ENCODE assay signal across 8 cellular contexts in genomic region chr6:33430991-33431879, GRCh38. TPM values are rescaled to one million over a fixed set of nuclear protein-coding genes. Genes with fewer than 3 reads are reported as not detected.
DNase-seq lines count a peak whose midpoint lies in the region; ATAC-seq and FAIRE-seq lines count a peak whose summit lies in the region.

No MANE protein-coding gene starts in this region.

- H3K9me3 ChIP-seq in CD8-positive, alpha-beta memory T cell (ENCODE audit: low read length): no peaks in the 10 kb centered on the region
- no peaks in the 10 kb centered on the region for H3K9me3 ChIP-seq in NT2/D1 (ENCODE audit: insufficient read depth, low read length)
- H3K9me3 ChIP-seq in aorta (ENCODE audit: control insufficient read depth, low read length): no peaks in the 10 kb centered on the region

- H3K27me3 Mint-ChIP-seq in CD8-positive, alpha-beta memory T cell: peaks cover 0 to 11% of the 10 kb centered on the region in 2 donors
- no peaks in the 10 kb centered on the region for H3K27me3 Mint-ChIP-seq in activated T-cell treated with anti-CD3 and anti-CD28 coated beads, Interleukin-2, amount 50 U/mL, for 4 hours (ENCODE audit: low read depth)

- peaks cover 56% of the 10 kb centered on the region for H3K4me1 ChIP-seq in CD8-positive, alpha-beta memory T cell (ENCODE audit: insufficient read depth, low read length)
- H3K4me1 ChIP-seq in NT2/D1 (ENCODE audit: insufficient read depth, insufficient read length): peaks cover 22% of the 10 kb centered on the region
- no peaks in the 10 kb centered on the region for H3K4me1 ChIP-seq in aorta (ENCODE audit: control insufficient read depth in 1 of 2, insufficient read depth in 2 of 2, low read length in 2 of 2)

- WGBS in aorta, 2 donors: 3 to 6% methylated on average over 10 to 12 of the region's 12 CpGs

- H3K27ac ChIP-seq in CD8-positive, alpha-beta memory T cell (ENCODE audit: low read depth, low read length): peak overlapping the region; percentile 36
- H3K27ac ChIP-seq in aorta (ENCODE audit: low read depth in 1 of 2, low read length in 2 of 2): no peak overlapping the region

- H3K36me3 ChIP-seq in CD8-positive, alpha-beta memory T cell (ENCODE audit: insufficient read depth, low read length): no peaks in the 10 kb centered on the region
- H3K36me3 ChIP-seq in NT2/D1 (ENCODE audit: insufficient read depth, insufficient read length, low read length) (peaks cover 13% of the 10 kb centered on the region), aorta (ENCODE audit: control insufficient read depth in 1 of 2, insufficient read depth in 2 of 2, low read length in 1 of 2) (peaks cover 0 to 4% of the 10 kb centered on the region in 2 donors)

- ATAC-seq in activated T-cell treated with anti-CD3 and anti-CD28 coated beads, Interleukin-2, amount 50 U/mL, for 4 hours: peak; percentile 58 to 72
- ATAC-seq in aorta (ENCODE audit: low FRiP score): no peak

- H3K4me1 Mint-ChIP-seq in CD8-positive, alpha-beta memory T cell: peaks cover 63 to 71% (median 66%) of the 10 kb centered on the region in 3 donors
- H3K4me1 Mint-ChIP-seq in activated T-cell treated with anti-CD3 and anti-CD28 coated beads, Interleukin-2, amount 50 U/mL, for 4 hours (ENCODE audit: low read depth): peaks cover 61% of the 10 kb centered on the region

- H3K4me3 ChIP-seq in CD8-positive, alpha-beta memory T cell (ENCODE audit: low read length): peak overlapping the region; percentile 34
- H3K4me3 ChIP-seq in NT2/D1 (ENCODE audit: insufficient read length, low read depth) (peak overlapping the region; percentile 39), aorta (ENCODE audit: low read length in 2 of 2) (no peak overlapping the region)

- peak overlapping the region; percentile 82 to 98 (median 96) for H3K27ac Mint-ChIP-seq in CD8-positive, alpha-beta memory T cell

- FAIRE-seq in frontal cortex (lab: Jason Lieb, UNC): no peak

- peak; percentile 72 to 93 (median 83) for DNase-seq in CD8-positive, alpha-beta memory T cell
- DNase-seq in H4 (ENCODE audit: low spot score) (peak; percentile 53), NT2/D1 (ENCODE audit: low read depth, low spot score) (peak; percentile 89), frontal cortex (ENCODE audit: low spot score in 2 of 2) (peak; percentile 91 to 92), pons (ENCODE audit: low spot score) (peak; percentile 75), aorta (peak; percentile 43 to 89), ACHN (no peak)
- peak; percentile 70 for DNase-seq in activated T-cell treated with anti-CD3 and anti-CD28 coated beads, Interleukin-2, amount 50 U/mL, for 4 hours

- CTCF ChIA-PET in CD8-positive, alpha-beta memory T cell (lab: Charles Lee): interaction anchor here (0.7 to 2.7 kb wide), 9 partner anchors 9 to 183 kb away, joined by 3 to 15 read pairs (median 3); partner anchors contain the start of gene CUTA

- in situ Hi-C loops in ACHN (cut with HindIII; ENCODE audit: low pct_ligation_motif_present, low pct_unique_long_range_greater_than_20kb, low sequenced_read_pairs): no loop called here

- intact Hi-C loops in aorta (cut with DNase I): no loop called here

- peaks cover 0 to 35% (median 1%) of the 10 kb centered on the region in 3 donors for H3K36me3 Mint-ChIP-seq in CD8-positive, alpha-beta memory T cell
- H3K36me3 Mint-ChIP-seq in activated T-cell treated with anti-CD3 and anti-CD28 coated beads, Interleukin-2, amount 50 U/mL, for 4 hours (ENCODE audit: insufficient read depth): no peaks in the 10 kb centered on the region

- peak overlapping the region; percentile 73 for H3K9ac ChIP-seq in NT2/D1 (ENCODE audit: insufficient read length, low read depth)

- POLR2A ChIA-PET in CD8-positive, alpha-beta memory T cell (lab: Charles Lee): interaction anchor here (0.7 to 2.5 kb wide), 10 partner anchors 10 to 190 kb away, joined by 3 to 14 read pairs (median 4); partner anchors contain the start of genes BAK1, ITPR3 and ZBTB9

- no peaks in the 10 kb centered on the region for H3K27me3 ChIP-seq in CD8-positive, alpha-beta memory T cell (ENCODE audit: insufficient read depth, low read length, poor library complexity, severe bottlenecking)
- H3K27me3 ChIP-seq in NT2/D1 (ENCODE audit: insufficient read depth, insufficient read length) (no peaks in the 10 kb centered on the region), aorta (ENCODE audit: control insufficient read depth in 1 of 2, insufficient read depth in 2 of 2, low read length in 1 of 2) (no peaks in the 10 kb centered on the region)

- peak overlapping the region; percentile 88 to 94 (median 89) for H3K4me3 Mint-ChIP-seq in CD8-positive, alpha-beta memory T cell
- peak overlapping the region; percentile 85 for H3K4me3 Mint-ChIP-seq in activated T-cell treated with anti-CD3 and anti-CD28 coated beads, Interleukin-2, amount 50 U/mL, for 4 hours

- no peaks in the 10 kb centered on the region for H3K9me3 Mint-ChIP-seq in CD8-positive, alpha-beta memory T cell
- no peaks in the 10 kb centered on the region for H3K9me3 Mint-ChIP-seq in activated T-cell treated with anti-CD3 and anti-CD28 coated beads, Interleukin-2, amount 50 U/mL, for 4 hours

RNA-seq across cellular contexts. Expression of gene SYNGAP1, which starts 11.4 kb away (rescaled TPM):
- total RNA-seq in CD8-positive, alpha-beta memory T cell: 10 to 100 TPM; 22.6 to 24.9 TPM
- polyA plus RNA-seq in CD8-positive, alpha-beta memory T cell: 1.0 TPM
- 0.37 and 0.75 TPM in 2 replicates for total RNA-seq in H4 (2014; rRNA removed; shearing (Covaris generic))
- total RNA-seq in activated T-cell treated with anti-CD3 and anti-CD28 coated beads, Interleukin-2, amount 50 U/mL, for 4 hours: 10 to 100 TPM; 18.6 to 23.4 (median 20.2) TPM
- total RNA-seq in frontal cortex: 35.1 TPM
- 10 to 100 TPM; 31.7 to 39.4 TPM for total RNA-seq in aorta
- polyA plus RNA-seq in aorta: 10 to 100 TPM in 1 of 2 donors, 1 to 10 TPM in 1; 4.4 to 16.4 TPM

RNA-seq across cellular contexts. Expression of gene CUTA, which starts 13.3 kb away (rescaled TPM):
- 100 to 1,000 TPM; 149 to 164 TPM for total RNA-seq in CD8-positive, alpha-beta memory T cell
- polyA plus RNA-seq in CD8-positive, alpha-beta memory T cell: 451 TPM
- total RNA-seq in H4 (2014; rRNA removed; shearing (Covaris generic)): 183 and 222 TPM in 2 replicates
- 10 to 100 TPM; 76.6 to 84.5 (median 79.2) TPM for total RNA-seq in activated T-cell treated with anti-CD3 and anti-CD28 coated beads, Interleukin-2, amount 50 U/mL, for 4 hours
- total RNA-seq in frontal cortex (84.8 TPM), aorta (100 to 1,000 TPM in 1 of 2 donors, 10 to 100 TPM in 1; 89.9 to 111 TPM)
- polyA plus RNA-seq in aorta: 100 to 1,000 TPM; 120 to 191 TPM

RNA-seq across cellular contexts. Expression of gene PHF1, which starts 20.4 kb away (rescaled TPM):
- total RNA-seq in CD8-positive, alpha-beta memory T cell: 10 to 100 TPM; 38.5 to 43.3 TPM
- 76.5 TPM for polyA plus RNA-seq in CD8-positive, alpha-beta memory T cell
- 20.4 and 20.5 TPM in 2 replicates for total RNA-seq in H4 (2014; rRNA removed; shearing (Covaris generic))
- 10 to 100 TPM; 24.4 to 29.4 (median 26.8) TPM for total RNA-seq in activated T-cell treated with anti-CD3 and anti-CD28 coated beads, Interleukin-2, amount 50 U/mL, for 4 hours
- total RNA-seq in frontal cortex (16.3 TPM), aorta (10 to 100 TPM; 86.4 to 92.8 TPM)
- polyA plus RNA-seq in aorta: 100 to 1,000 TPM in 1 of 2 donors, 10 to 100 TPM in 1; 49.8 to 218 TPM

RNA-seq across cellular contexts. Expression of gene ZBTB9, which starts 23.1 kb away (rescaled TPM):
- total RNA-seq in CD8-positive, alpha-beta memory T cell: 10 to 100 TPM; 16.4 to 16.5 TPM
- polyA plus RNA-seq in CD8-positive, alpha-beta memory T cell: 9.1 TPM
- 5.6 and 7.6 TPM in 2 replicates for total RNA-seq in H4 (2014; rRNA removed; shearing (Covaris generic))
- 10 to 100 TPM; 22.9 to 23.4 (median 22.9) TPM for total RNA-seq in activated T-cell treated with anti-CD3 and anti-CD28 coated beads, Interleukin-2, amount 50 U/mL, for 4 hours
- total RNA-seq in frontal cortex (9.0 TPM), aorta (1 to 10 TPM; 3.0 to 4.2 TPM)
- 1 to 10 TPM; 1.4 to 1.5 TPM for polyA plus RNA-seq in aorta

RNA-seq across cellular contexts. Expression of gene KIFC1, which starts 39.6 kb away (rescaled TPM):
- 10 to 100 TPM; 51.6 to 52.7 TPM for total RNA-seq in CD8-positive, alpha-beta memory T cell
- polyA plus RNA-seq in CD8-positive, alpha-beta memory T cell: 0.39 TPM
- 52.4 and 67.2 TPM in 2 replicates for total RNA-seq in H4 (2014; rRNA removed; shearing (Covaris generic))
- 1 to 10 TPM; 7.3 to 8.3 (median 7.4) TPM for total RNA-seq in activated T-cell treated with anti-CD3 and anti-CD28 coated beads, Interleukin-2, amount 50 U/mL, for 4 hours
- total RNA-seq in frontal cortex (4.1 TPM), aorta (1 to 10 TPM; 1.3 to 2.0 TPM)
- 1 to 10 TPM in 1 of 2 donors, not detected in 1; 1.5 TPM for polyA plus RNA-seq in aorta

Comparison
In these comparisons a context has a peak if more than half of its experiments do, and no peak if none do; other contexts are left out.
1. H3K4me3 ChIP-seq: peak in CD8-positive, alpha-beta memory T cell (single experiment) and NT2/D1 (single experiment); none in aorta (0 of 2).
2. RNA of gene SYNGAP1, which starts 11.4 kb away (total RNA-seq): 31.7 to 39.4 TPM in aorta, 35.1 TPM in frontal cortex (single experiment), 22.6 to 24.9 TPM in CD8-positive, alpha-beta memory T cell and 18.6 to 23.4 TPM in activated T-cell treated with anti-CD3 and anti-CD28 coated beads, Interleukin-2, amount 50 U/mL, for 4 hours; 0.37 to 0.75 TPM in H4; every median in the first group is over 10 times any median in the second.